In the genomic region with DNA sequence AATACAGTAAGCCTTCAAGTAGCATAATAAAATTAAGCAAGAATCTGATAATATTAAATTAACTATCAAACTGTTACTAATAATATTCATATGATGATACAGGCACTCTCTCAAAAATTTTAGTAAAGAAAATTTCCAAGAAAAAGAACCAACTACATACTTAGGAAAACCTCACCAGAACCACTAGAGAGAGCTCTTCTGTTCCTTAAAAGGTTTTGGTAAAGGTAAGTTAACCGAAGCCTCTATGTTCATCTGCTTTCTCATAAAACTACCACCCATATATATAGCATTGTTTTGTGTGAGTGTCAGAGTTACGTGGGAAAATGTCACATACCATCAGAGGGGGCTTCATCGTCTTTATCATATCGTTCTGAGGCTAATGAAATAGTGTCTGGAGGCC, we compare ENCODE assay signal across 13 cellular contexts. TPM values are rescaled to one million over a fixed set of nuclear protein-coding genes. Genes with fewer than 3 reads are reported as not detected.
A peak's percentile ranks its signal among the peaks of the same experiment; 100 is the strongest.
DNase-seq lines count a peak whose midpoint lies in the region; ATAC-seq, FAIRE-seq and TF ChIP-seq lines count a peak whose summit lies in the region.
"Had no signal": no experiment of that assay in that cellular context is flagged by ENCODE, and none has a peak within 500 bp of the region (broad histone marks: within the 10 kb centered on the region; RNA-seq: fewer than 3 reads in every experiment).

No MANE protein-coding gene starts in this region.

- no peak overlapping the region for H3K4me2 ChIP-seq in fibroblast of lung (ENCODE audit: extremely low read depth, insufficient read depth, low read length)

- POLR2A ChIA-PET in HEK293T (lab: Yijun Ruan, JAX) = interaction anchor here (1.0 to 1.5 kb wide), 2 partner anchors 305 to 306 kb away, joined by 4 read pairs; no protein-coding TSS in a partner anchor

- no peak overlapping the region for H3K27ac ChIP-seq in fibroblast of lung (ENCODE audit: insufficient read depth, low read length)
- H3K27ac ChIP-seq: colonic mucosa, skin epidermis had no signal

- no peak overlapping the region for H2AFZ ChIP-seq in fibroblast of lung (ENCODE audit: low read length)

- no peak overlapping the region for H3K4me3 ChIP-seq in AG09309 (ENCODE audit: control insufficient read depth, low read depth, low read length)
- H3K4me3 ChIP-seq in fibroblast of lung (replicated peaks in 1 of 4; ENCODE audit: control extremely low read depth in 1 of 4, insufficient read depth in 1 of 4, low read depth in 3 of 4, low read length in 4 of 4) = no peak overlapping the region
- H3K4me3 ChIP-seq: colonic mucosa, mucosa of descending colon, skin epidermis had no signal

- H3K4me1 ChIP-seq in fibroblast of lung (ENCODE audit: control insufficient read depth, extremely low read depth, insufficient read depth, low read length) = no peaks in the 10 kb centered on the region
- H3K4me1 ChIP-seq: colonic mucosa had no signal

- no peaks in the 10 kb centered on the region for H3K9me3 ChIP-seq in fibroblast of lung (ENCODE audit: control insufficient read depth, insufficient read depth, low read depth, low read length)
- H3K9me3 ChIP-seq: colonic mucosa, mucosa of descending colon had no signal

- H3K79me2 ChIP-seq in fibroblast of lung (ENCODE audit: control insufficient read depth, insufficient read depth, low read length) = no peaks in the 10 kb centered on the region

- H3K9ac ChIP-seq in fibroblast of lung (ENCODE audit: insufficient read depth, low read length) = no peak overlapping the region

- H3K36me3 ChIP-seq in fibroblast of lung (ENCODE audit: control insufficient read depth, insufficient read depth, low read length) = no peaks in the 10 kb centered on the region
- H3K36me3 ChIP-seq: colonic mucosa had no signal

- FAIRE-seq in RCC 7860 (lab: Jason Lieb, UNC) (peak; percentile 82), D721Med (lab: Jason Lieb, UNC) (no peak)

- no peak for ATAC-seq in HG03108 (IDR thresholded peaks at IDR 0.05; ENCODE audit: unreplicated experiment)
- ATAC-seq: mucosa of descending colon had no signal

- H4K20me1 ChIP-seq in fibroblast of lung (ENCODE audit: control insufficient read depth, extremely low read depth, insufficient read depth, low read length) = no peaks in the 10 kb centered on the region

- no peak for DNase-seq in AG09309 (ENCODE audit: low read depth)
- DNase-seq in HEK293T (ENCODE audit: extremely low spot score) = peak; percentile 17
- DNase-seq in RCC 7860 (ENCODE audit: low spot score) = no peak
- peak; percentile 13 to 61 for DNase-seq in fibroblast of lung (ENCODE audit: low read depth in 2 of 2)
- no peak for DNase-seq in D721Med (ENCODE audit: insufficient read length, low spot score)
- no peak for DNase-seq in UCSD-AML1 (lab: John Stamatoyannopoulos, UW; ENCODE audit: unreplicated experiment)
- no peak for DNase-seq in AG08395 (ENCODE audit: low spot score)
- DNase-seq: activated effector memory CD4-positive, alpha-beta T cell treated with Interleukin-2 at 50 U/mL for 16 hours; colonic mucosa; mucosa of descending colon; NK-92 treated with Interleukin-12 subunit alpha and Interleukin-12 subunit beta, amount 100 ng/mL, for 24 hours had no signal

- no peaks in the 10 kb centered on the region for H3K27me3 ChIP-seq in fibroblast of lung (ENCODE audit: control insufficient read depth, insufficient read depth, low read length)
- H3K27me3 ChIP-seq: colonic mucosa had no signal

- CTCF ChIA-PET in HEK293T (lab: Yijun Ruan, JAX) = interaction anchor here (1.6 kb wide), 1 partner anchor 267 kb away, joined by 4 read pairs; no protein-coding TSS in a partner anchor

- TF ChIP-seq CTCF in AG09309 (IDR thresholded peaks at IDR 0.05; ENCODE audit: control insufficient read depth, insufficient read depth, low read depth, low read length, missing control alignments) (peak; percentile 4), fibroblast of lung (conservative IDR thresholded peaks at IDR 0.05 in 1 of 2, IDR thresholded peaks at IDR 0.05 in 1 of 2; ENCODE audit: low read depth in 1 of 2, low read length in 2 of 2) (peak in 1 of 2 donors; percentile 40), D721Med (IDR thresholded peaks at IDR 0.05; ENCODE audit: insufficient read depth, missing control alignments) (no peak)

TF ChIP-seq in HEK293T, 16 proteins besides CTCF, POLR2A, EP300 and RAD21:
- TF ChIP-seq, protein P1, sequence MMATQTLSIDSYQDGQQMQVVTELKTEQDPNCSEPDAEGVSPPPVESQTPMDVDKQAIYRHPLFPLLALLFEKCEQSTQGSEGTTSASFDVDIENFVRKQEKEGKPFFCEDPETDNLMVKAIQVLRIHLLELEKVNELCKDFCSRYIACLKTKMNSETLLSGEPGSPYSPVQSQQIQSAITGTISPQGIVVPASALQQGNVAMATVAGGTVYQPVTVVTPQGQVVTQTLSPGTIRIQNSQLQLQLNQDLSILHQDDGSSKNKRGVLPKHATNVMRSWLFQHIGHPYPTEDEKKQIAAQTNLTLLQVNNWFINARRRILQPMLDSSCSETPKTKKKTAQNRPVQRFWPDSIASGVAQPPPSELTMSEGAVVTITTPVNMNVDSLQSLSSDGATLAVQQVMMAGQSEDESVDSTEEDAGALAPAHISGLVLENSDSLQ (IDR thresholded peaks at IDR 0.05) = no peak
- no peak for TF ChIP-seq TARDBP (IDR thresholded peaks at IDR 0.05)
- no peak for TF ChIP-seq NFRKB (IDR thresholded peaks at IDR 0.05)
- TF ChIP-seq CTBP1 (IDR thresholded peaks at IDR 0.05; ENCODE audit: borderline replicate concordance) = no peak
- TF ChIP-seq FOXK2 (IDR thresholded peaks at IDR 0.05) = no peak
- no peak for TF ChIP-seq BHLHE40 (IDR thresholded peaks at IDR 0.05; ENCODE audit: borderline replicate concordance)
- no peak for TF ChIP-seq HDGF (IDR thresholded peaks at IDR 0.05; ENCODE audit: borderline replicate concordance)
- TF ChIP-seq LEF1 (IDR thresholded peaks at IDR 0.05; ENCODE audit: borderline replicate concordance) = no peak
- TF ChIP-seq ARNT (IDR thresholded peaks at IDR 0.05) = no peak
- TF ChIP-seq FOXA1 (IDR thresholded peaks at IDR 0.05) = no peak
- TF ChIP-seq FOXM1 (IDR thresholded peaks at IDR 0.05; ENCODE audit: borderline replicate concordance) = no peak
- TF ChIP-seq L3MBTL2 (conservative IDR thresholded peaks at IDR 0.05) = no peak
- no peak for TF ChIP-seq ZNF384 (IDR thresholded peaks at IDR 0.05)
- TF ChIP-seq SP1 (IDR thresholded peaks at IDR 0.05) = no peak
- TF ChIP-seq ELF4 (IDR thresholded peaks at IDR 0.05) = no peak
- TF ChIP-seq SUZ12 (IDR thresholded peaks at IDR 0.05) = no peak
TF ChIP-seq in HEK293T: peak in this region for 0.

RNA-seq across cellular contexts. Expression of gene SKAP2, which starts 20.7 kb away (rescaled TPM):
- 16.7 and 17.5 TPM in 2 replicates for total RNA-seq in fibroblast of lung
- 14.2 and 25.9 TPM in 2 replicates for polyA plus RNA-seq in fibroblast of lung
- 18.1 and 36.0 TPM in 2 replicates for polyA plus RNA-seq in fibroblast of lung (2012)
- 1.2 and 3.8 TPM in 2 replicates for polyA minus RNA-seq in fibroblast of lung (ENCODE audit: low replicate concordance)

Comparison
In these comparisons a context has a peak if more than half of its experiments do, and no peak if none do; other contexts are left out.
1. DNase-seq: peak in HEK293T (single experiment) and fibroblast of lung (2 of 2); none in AG09309 (single experiment), RCC 7860 (single experiment), D721Med (single experiment), UCSD-AML1 (single experiment) and AG08395 (single experiment).